In genomic region chrX:69051901-69052300, GRCh38 we compare ENCODE assay signal across 17 cellular contexts.
DNase-seq lines count a peak whose midpoint lies in the region; ATAC-seq and TF ChIP-seq lines count a peak whose summit lies in the region.
"Had no signal": no experiment of that assay in that cellular context is flagged by ENCODE, and none has a peak within 500 bp of the region (broad histone marks: within the 10 kb centered on the region; RNA-seq: fewer than 3 reads in every experiment).

No MANE protein-coding gene starts in this region.

- H3K27me3 Mint-ChIP-seq in HFFc6 (ENCODE audit: insufficient read depth) = peaks cover 5% of the 10 kb centered on the region
- H3K27me3 Mint-ChIP-seq: B cell; CD4-positive, CD25-positive, alpha-beta regulatory T cell had no signal

- no peaks in the 10 kb centered on the region for H3K36me3 Mint-ChIP-seq in HFFc6 (ENCODE audit: low read depth)
- H3K36me3 Mint-ChIP-seq: CD4-positive, CD25-positive, alpha-beta regulatory T cell had no signal

- H3K4me3 Mint-ChIP-seq in HFFc6 = no peak overlapping the region
- H3K4me3 Mint-ChIP-seq: B cell; CD4-positive, CD25-positive, alpha-beta regulatory T cell had no signal

- DNase-seq in MV-4-11 (lab: John Stamatoyannopoulos, UW) (peak; percentile 73), ureter (ENCODE audit: low spot score) (peak; percentile 0), GM03348 (ENCODE audit: low spot score) (no peak), HFFc6 (no peak)
- DNase-seq: Caco-2; CD4-positive, CD25-positive, alpha-beta regulatory T cell; EL; HCEC 1CT; NCI-H1417 treated with DMSO at 0.1 percent for 48 hours; NCI-H2029; NCI-H2171 treated with DMSO at 0.1 percent for 48 hours; NCI-H748 treated with DMSO at 0.1 percent for 48 hours had no signal

- H3K9me3 Mint-ChIP-seq in HFFc6 = no peaks in the 10 kb centered on the region
- H3K9me3 Mint-ChIP-seq: CD4-positive, CD25-positive, alpha-beta regulatory T cell had no signal

- peak; percentile 41 for ATAC-seq in GM19025 (IDR thresholded peaks at IDR 0.05; ENCODE audit: low read depth, unreplicated experiment)
- ATAC-seq in HG02759 (IDR thresholded peaks at IDR 0.05; ENCODE audit: unreplicated experiment) = peak; percentile 40
- no peak for ATAC-seq in GM21526 (IDR thresholded peaks at IDR 0.05; ENCODE audit: low FRiP score, unreplicated experiment)
- ATAC-seq: Panc1 had no signal

- TF ChIP-seq CTCF in HFFc6 (IDR thresholded peaks at IDR 0.05) = no peak

- no peak overlapping the region for H3K27ac Mint-ChIP-seq in HFFc6
- H3K27ac Mint-ChIP-seq: B cell; CD4-positive, CD25-positive, alpha-beta regulatory T cell had no signal

- no peaks in the 10 kb centered on the region for H3K4me1 Mint-ChIP-seq in HFFc6 (ENCODE audit: low read depth)
- H3K4me1 Mint-ChIP-seq: B cell; CD4-positive, CD25-positive, alpha-beta regulatory T cell had no signal

Comparison
In these comparisons a context has a peak if more than half of its experiments do, and no peak if none do; other contexts are left out.
1. DNase-seq: peak in MV-4-11 (single experiment) and ureter (single experiment); none in GM03348 (single experiment) and HFFc6 (single experiment).